18 cellular contexts compared by ENCODE assay signal in the genomic region with DNA sequence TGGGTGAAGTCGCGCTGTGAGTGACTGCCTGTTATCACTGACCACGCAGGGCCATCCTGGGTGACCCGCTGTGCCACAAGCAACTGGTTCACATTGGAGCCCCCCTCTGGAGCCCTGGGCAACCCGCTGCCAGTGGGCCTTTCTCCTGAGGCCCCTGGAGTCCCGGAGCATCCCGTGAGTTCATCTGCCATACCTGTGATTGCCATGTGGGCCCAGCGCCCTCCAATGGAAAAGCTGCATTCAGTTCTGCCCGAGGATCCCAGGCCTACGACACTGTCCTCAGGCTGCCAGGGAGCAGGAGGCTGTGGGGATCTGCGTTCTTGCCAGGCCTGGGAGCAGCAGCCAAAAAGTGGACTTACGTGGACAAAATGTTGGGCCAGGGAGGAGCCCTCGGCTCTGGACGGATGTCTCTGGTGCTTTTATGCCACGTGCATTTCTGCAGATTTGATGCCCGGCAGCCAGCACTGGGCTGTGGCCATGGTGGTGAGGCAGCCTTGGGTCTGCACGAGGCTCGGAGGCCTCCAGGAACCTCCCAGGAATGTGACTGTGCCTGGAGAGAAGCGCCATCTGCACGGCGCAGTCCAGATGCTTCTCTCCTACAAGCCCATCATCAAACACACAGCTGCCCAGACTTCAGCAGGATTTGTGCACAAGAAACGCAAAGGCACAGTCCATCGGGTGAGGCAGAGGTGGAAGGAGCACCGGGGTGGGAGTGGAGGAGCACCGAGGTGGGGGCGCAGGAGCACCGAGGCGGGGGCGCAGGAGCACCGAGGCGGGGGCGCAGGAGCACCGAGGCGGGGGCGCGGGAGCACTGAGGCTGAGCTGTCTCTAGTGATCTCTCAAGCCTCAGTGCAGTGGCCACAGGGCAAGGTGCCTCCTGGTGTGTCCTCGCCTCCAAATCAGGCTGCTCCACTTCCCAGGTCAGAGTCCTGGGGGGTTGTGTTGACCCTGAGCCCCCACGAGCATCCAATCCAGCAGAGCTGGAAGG. TPM values are rescaled to one million over a fixed set of nuclear protein-coding genes. Genes with fewer than 3 reads are reported as not detected.
DNase-seq lines count a peak whose midpoint lies in the region; ATAC-seq and TF ChIP-seq lines count a peak whose summit lies in the region.
"Had no signal": no experiment of that assay in that cellular context is flagged by ENCODE, and none has a peak within 500 bp of the region (broad histone marks: within the 10 kb centered on the region; RNA-seq: fewer than 3 reads in every experiment).

No MANE protein-coding gene starts in this region.

- no peaks in the 10 kb centered on the region for H3K36me3 Mint-ChIP-seq in WTC11
- no peaks in the 10 kb centered on the region for H3K36me3 Mint-ChIP-seq in activated naive CD4-positive, alpha-beta T cell treated with anti-CD3 and anti-CD28 coated beads for 36 hours (ENCODE audit: low read depth)

- H3K4me3 Mint-ChIP-seq in WTC11 = no peak overlapping the region
- no peak overlapping the region for H3K4me3 Mint-ChIP-seq in activated naive CD4-positive, alpha-beta T cell treated with anti-CD3 and anti-CD28 coated beads for 36 hours
- H3K4me3 Mint-ChIP-seq: activated CD4-positive, alpha-beta T cell treated with anti-CD3 and anti-CD28 coated beads, Interleukin-2, amount 10 ng/mL, durations not matched to agents 7 days and 5 days had no signal

- WGBS in stomach, 5 donors = 84 to 90% (median 87%) methylated on average over 23 to 38 of the region's 38 CpGs

- H3K4me1 ChIP-seq in stomach = peaks cover 15 to 36% (median 30%) of the 10 kb centered on the region in 4 donors

- CTCF ChIA-PET in WTC11 (lab: Charles Lee) = interaction anchor here (1.0 kb wide), 1 partner anchor 17 kb away, joined by 4 read pairs; no protein-coding TSS in a partner anchor
- CTCF ChIA-PET in activated naive CD4-positive, alpha-beta T cell treated with anti-CD3 and anti-CD28 coated beads for 36 hours (lab: Charles Lee) = no interaction called here

- no peak overlapping the region for H3K4me3 ChIP-seq in stomach

- no peak for TF ChIP-seq EP300 in stomach (IDR thresholded peaks at IDR 0.05)

- peak; percentile 74 for ATAC-seq in WTC11
- ATAC-seq in left lobe of liver = no peak

- no peaks in the 10 kb centered on the region for H3K36me3 ChIP-seq in stomach

- H3K27ac ChIP-seq in stomach = peak overlapping the region in 2 of 5 donors; percentile 53 to 81

- H3K27me3 ChIP-seq in stomach = peaks cover 0 to 11% (median 3%) of the 10 kb centered on the region in 3 donors

- peaks cover 13% of the 10 kb centered on the region for H3K9me3 Mint-ChIP-seq in WTC11
- no peaks in the 10 kb centered on the region for H3K9me3 Mint-ChIP-seq in activated naive CD4-positive, alpha-beta T cell treated with anti-CD3 and anti-CD28 coated beads for 36 hours
- H3K9me3 Mint-ChIP-seq: activated CD4-positive, alpha-beta T cell treated with anti-CD3 and anti-CD28 coated beads, Interleukin-2, amount 10 ng/mL, durations not matched to agents 7 days and 5 days; activated T-helper 2 cell treated with anti-CD3 and anti-CD28 coated beads, Interferon-gamma antibody, Interleukin-2, Interleukin-4, amounts not matched to agents 10 μg/mL and 5 μg/mL and 100 μg/mL, durations not matched to agents 14 hours and 24 hours and 36 hours had no signal

- POLR2A ChIA-PET in WTC11 (lab: Charles Lee) = no interaction called here

- TF ChIP-seq CTCF in WTC11 (IDR thresholded peaks at IDR 0.05) (no peak), stomach (IDR thresholded peaks at IDR 0.05) (no peak)

- no peaks in the 10 kb centered on the region; the same call in 1 of the 2 replicates for H3K27me3 Mint-ChIP-seq in WTC11 (ENCODE audit: low read depth)
- H3K27me3 Mint-ChIP-seq in activated naive CD4-positive, alpha-beta T cell treated with anti-CD3 and anti-CD28 coated beads for 36 hours (ENCODE audit: low read depth) = no peaks in the 10 kb centered on the region

- peaks cover 6% of the 10 kb centered on the region for H3K4me1 Mint-ChIP-seq in WTC11
- H3K4me1 Mint-ChIP-seq in activated naive CD4-positive, alpha-beta T cell treated with anti-CD3 and anti-CD28 coated beads for 36 hours (ENCODE audit: low read depth) = peaks cover 3% of the 10 kb centered on the region

- H3K9me3 ChIP-seq in stomach = no peaks in the 10 kb centered on the region

- no peak overlapping the region for H3K27ac Mint-ChIP-seq in WTC11
- no peak overlapping the region for H3K27ac Mint-ChIP-seq in activated naive CD4-positive, alpha-beta T cell treated with anti-CD3 and anti-CD28 coated beads for 36 hours
- H3K27ac Mint-ChIP-seq: activated CD4-positive, alpha-beta T cell treated with anti-CD3 and anti-CD28 coated beads, Interleukin-2, amount 10 ng/mL, durations not matched to agents 7 days and 5 days; activated T-helper 2 cell treated with anti-CD3 and anti-CD28 coated beads, Interferon-gamma antibody, Interleukin-2, Interleukin-4, amounts not matched to agents 10 μg/mL and 5 μg/mL and 100 μg/mL, durations not matched to agents 14 hours and 24 hours and 36 hours had no signal

- no peak for TF ChIP-seq POLR2A in stomach (IDR thresholded peaks at IDR 0.05)

- peak; percentile 20 for DNase-seq in activated CD4-positive, CD25-positive, alpha-beta regulatory T cell treated with anti-CD3 and anti-CD28 coated beads, Interleukin-2, amount 50 U/mL, for 72 hours
- no peak for DNase-seq in activated CD4-positive, CD25-positive, alpha-beta regulatory T cell (lab: John Stamatoyannopoulos, UW)
- DNase-seq in WTC11 (ENCODE audit: low spot score) (peak; percentile 31), left lobe of liver (ENCODE audit: low spot score) (peak; percentile 38), stomach (peak; percentile 21), NCI-H1417 treated with DMSO at 0.1 percent for 48 hours (lab: John Stamatoyannopoulos, UW) (no peak), DMS79 (lab: John Stamatoyannopoulos, UW) (no peak)
- no peak for DNase-seq in activated naive CD4-positive, alpha-beta T cell treated with anti-CD3 and anti-CD28 coated beads for 36 hours
- DNase-seq: 8988T; activated CD4-positive, alpha-beta T cell treated with anti-CD3 and anti-CD28 coated beads, Interleukin-2, amount 10 ng/mL, durations not matched to agents 7 days and 5 days; glutamatergic neuron; kidney glomerular epithelial cell; NCI-H1930; NCI-H69; stimulated activated naive CD4-positive, alpha-beta T cell had no signal

- intact Hi-C loops in stomach (cut with DNase I; ENCODE audit: low total_unique reads) = no loop called here
- intact Hi-C loops in activated naive CD4-positive, alpha-beta T cell treated with anti-CD3 and anti-CD28 coated beads for 36 hours (cut with micrococcal nuclease) = no loop called here

TF ChIP-seq in WTC11, 78 proteins besides CTCF, POLR2A, EP300 and RAD21 (continues in another document):
- TF ChIP-seq TEAD1 (CRISPR knock-in tag; IDR thresholded peaks at IDR 0.05) (no peak), SMAD3 (CRISPR knock-in tag; IDR thresholded peaks at IDR 0.05; ENCODE audit: borderline replicate concordance) (no peak), ZNF138 (CRISPR knock-in tag; conservative IDR thresholded peaks at IDR 0.05) (no peak), NFATC4 (CRISPR knock-in tag; IDR thresholded peaks at IDR 0.05) (no peak)
- TF ChIP-seq, protein P1, sequence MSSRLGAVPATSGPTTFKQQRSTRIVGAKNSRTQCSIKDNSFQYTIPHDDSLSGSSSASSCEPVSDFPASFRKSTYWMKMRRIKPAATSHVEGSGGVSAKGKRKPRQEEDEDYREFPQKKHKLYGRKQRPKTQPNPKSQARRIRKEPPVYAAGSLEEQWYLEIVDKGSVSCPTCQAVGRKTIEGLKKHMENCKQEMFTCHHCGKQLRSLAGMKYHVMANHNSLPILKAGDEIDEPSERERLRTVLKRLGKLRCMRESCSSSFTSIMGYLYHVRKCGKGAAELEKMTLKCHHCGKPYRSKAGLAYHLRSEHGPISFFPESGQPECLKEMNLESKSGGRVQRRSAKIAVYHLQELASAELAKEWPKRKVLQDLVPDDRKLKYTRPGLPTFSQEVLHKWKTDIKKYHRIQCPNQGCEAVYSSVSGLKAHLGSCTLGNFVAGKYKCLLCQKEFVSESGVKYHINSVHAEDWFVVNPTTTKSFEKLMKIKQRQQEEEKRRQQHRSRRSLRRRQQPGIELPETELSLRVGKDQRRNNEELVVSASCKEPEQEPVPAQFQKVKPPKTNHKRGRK (CRISPR knock-in tag; IDR thresholded peaks at IDR 0.05; ENCODE audit: borderline replicate concordance) = no peak
- TF ChIP-seq, protein P2, sequence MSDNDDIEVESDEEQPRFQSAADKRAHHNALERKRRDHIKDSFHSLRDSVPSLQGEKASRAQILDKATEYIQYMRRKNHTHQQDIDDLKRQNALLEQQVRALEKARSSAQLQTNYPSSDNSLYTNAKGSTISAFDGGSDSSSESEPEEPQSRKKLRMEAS (CRISPR knock-in tag; IDR thresholded peaks at IDR 0.05) = no peak
- TF ChIP-seq, protein P3, sequence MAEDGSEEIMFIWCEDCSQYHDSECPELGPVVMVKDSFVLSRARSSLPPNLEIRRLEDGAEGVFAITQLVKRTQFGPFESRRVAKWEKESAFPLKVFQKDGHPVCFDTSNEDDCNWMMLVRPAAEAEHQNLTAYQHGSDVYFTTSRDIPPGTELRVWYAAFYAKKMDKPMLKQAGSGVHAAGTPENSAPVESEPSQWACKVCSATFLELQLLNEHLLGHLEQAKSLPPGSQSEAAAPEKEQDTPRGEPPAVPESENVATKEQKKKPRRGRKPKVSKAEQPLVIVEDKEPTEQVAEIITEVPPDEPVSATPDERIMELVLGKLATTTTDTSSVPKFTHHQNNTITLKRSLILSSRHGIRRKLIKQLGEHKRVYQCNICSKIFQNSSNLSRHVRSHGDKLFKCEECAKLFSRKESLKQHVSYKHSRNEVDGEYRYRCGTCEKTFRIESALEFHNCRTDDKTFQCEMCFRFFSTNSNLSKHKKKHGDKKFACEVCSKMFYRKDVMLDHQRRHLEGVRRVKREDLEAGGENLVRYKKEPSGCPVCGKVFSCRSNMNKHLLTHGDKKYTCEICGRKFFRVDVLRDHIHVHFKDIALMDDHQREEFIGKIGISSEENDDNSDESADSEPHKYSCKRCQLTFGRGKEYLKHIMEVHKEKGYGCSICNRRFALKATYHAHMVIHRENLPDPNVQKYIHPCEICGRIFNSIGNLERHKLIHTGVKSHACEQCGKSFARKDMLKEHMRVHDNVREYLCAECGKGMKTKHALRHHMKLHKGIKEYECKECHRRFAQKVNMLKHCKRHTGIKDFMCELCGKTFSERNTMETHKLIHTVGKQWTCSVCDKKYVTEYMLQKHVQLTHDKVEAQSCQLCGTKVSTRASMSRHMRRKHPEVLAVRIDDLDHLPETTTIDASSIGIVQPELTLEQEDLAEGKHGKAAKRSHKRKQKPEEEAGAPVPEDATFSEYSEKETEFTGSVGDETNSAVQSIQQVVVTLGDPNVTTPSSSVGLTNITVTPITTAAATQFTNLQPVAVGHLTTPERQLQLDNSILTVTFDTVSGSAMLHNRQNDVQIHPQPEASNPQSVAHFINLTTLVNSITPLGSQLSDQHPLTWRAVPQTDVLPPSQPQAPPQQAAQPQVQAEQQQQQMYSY (CRISPR knock-in tag; IDR thresholded peaks at IDR 0.05) = no peak

RNA-seq across cellular contexts. Expression of a gene that starts 44.0 kb away (rescaled TPM):
- 0.27 to 0.50 TPM (median 0.37 TPM) in 3 replicates for total RNA-seq in WTC11 (2021)
- 1.1 TPM for total RNA-seq in left lobe of liver
- total RNA-seq in stomach = 10 to 100 TPM in 2 of 5 donors, 1 to 10 TPM in 1, under 1 TPM in 1, not detected in 1; 0.58 to 32.6 (median 12.0) TPM
- 10 to 100 TPM in 1 of 3 donors, 1 to 10 TPM in 1, under 1 TPM in 1; 0.95 to 17.6 (median 8.7) TPM for polyA plus RNA-seq in stomach
- 1 to 10 TPM; 1.7 to 1.8 TPM for total RNA-seq in activated naive CD4-positive, alpha-beta T cell treated with anti-CD3 and anti-CD28 coated beads for 36 hours
- total RNA-seq: H4, RPMI7951 had no signal

Comparison
In these comparisons a context has a peak if more than half of its experiments do, and no peak if none do; other contexts are left out.
1. DNase-seq: peak in activated CD4-positive, CD25-positive, alpha-beta regulatory T cell treated with anti-CD3 and anti-CD28 coated beads, Interleukin-2, amount 50 U/mL, for 72 hours (single experiment), WTC11 (single experiment), left lobe of liver (single experiment) and stomach (single experiment); none in activated CD4-positive, CD25-positive, alpha-beta regulatory T cell (0 of 4), NCI-H1417 treated with DMSO at 0.1 percent for 48 hours (single experiment), DMS79 (single experiment) and activated naive CD4-positive, alpha-beta T cell treated with anti-CD3 and anti-CD28 coated beads for 36 hours (single experiment).